Comparison of ENCODE assay signal across 17 cellular contexts in genomic region chr4:136687118-136687517, GRCh38.
A peak's percentile ranks its signal among the peaks of the same experiment; 100 is the strongest.
DNase-seq lines count a peak whose midpoint lies in the region; ATAC-seq and TF ChIP-seq lines count a peak whose summit lies in the region.
"Had no signal": no experiment of that assay in that cellular context is flagged by ENCODE, and none has a peak within 500 bp of the region (broad histone marks: within the 10 kb centered on the region; RNA-seq: fewer than 3 reads in every experiment).

No MANE protein-coding gene starts in this region.

- no peaks in the 10 kb centered on the region for H3K9me3 ChIP-seq in AG04450 (ENCODE audit: control insufficient read depth, insufficient read depth, low read length)
- H3K9me3 ChIP-seq in HCT116 (ENCODE audit: control insufficient read depth in 1 of 2, insufficient read depth in 1 of 2, low read depth in 1 of 2, low read length in 2 of 2), result no peaks in the 10 kb centered on the region
- H3K9me3 ChIP-seq: breast epithelium, prostate gland, tibial artery had no signal

- H3K27ac ChIP-seq in AG04450 (ENCODE audit: low read depth, low read length), result no peak overlapping the region
- no peak overlapping the region for H3K27ac ChIP-seq in HCT116 (ENCODE audit: low read depth, low read length)
- H3K27ac ChIP-seq: breast epithelium, prostate gland, tibial artery had no signal

- peaks cover 0 to 4% of the 10 kb centered on the region in 2 experiments; a peak in 1 of 4 replicates for H3K4me1 ChIP-seq in HCT116 (ENCODE audit: control insufficient read depth in 1 of 2, insufficient read depth in 2 of 2, low read length in 2 of 2)
- H3K4me1 ChIP-seq: breast epithelium, prostate gland, tibial artery had no signal

- H3K27me3 Mint-ChIP-seq in immature natural killer cell (ENCODE audit: low read depth in 3 of 3), result peaks cover 0 to 3% (median 3%) of the 10 kb centered on the region in 3 donors
- H3K27me3 Mint-ChIP-seq in CD14-positive monocyte (ENCODE audit: low read depth in 3 of 3), result no peaks in the 10 kb centered on the region
- H3K27me3 Mint-ChIP-seq: activated naive CD4-positive, alpha-beta T cell treated with anti-CD3 and anti-CD28 coated beads, Interleukin-2, amount 10 ng/mL, durations not matched to agents 7 days and 5 days; B cell had no signal

- no peaks in the 10 kb centered on the region for H3K79me2 ChIP-seq in HCT116 (ENCODE audit: insufficient read depth, low read length)

- H3K27ac Mint-ChIP-seq in immature natural killer cell, result no peak overlapping the region
- H3K27ac Mint-ChIP-seq in CD14-positive monocyte, result no peak overlapping the region
- H3K27ac Mint-ChIP-seq: activated naive CD4-positive, alpha-beta T cell treated with anti-CD3 and anti-CD28 coated beads, Interleukin-2, amount 10 ng/mL, durations not matched to agents 7 days and 5 days; B cell had no signal

- no peaks in the 10 kb centered on the region for H3K9me2 ChIP-seq in HCT116 (ENCODE audit: insufficient read depth)

- H3K27me3 ChIP-seq in AG04450 (ENCODE audit: control insufficient read depth, insufficient read depth, low read length) (no peaks in the 10 kb centered on the region), HCT116 (ENCODE audit: insufficient read depth, low read length) (no peaks in the 10 kb centered on the region)
- H3K27me3 ChIP-seq: breast epithelium, tibial artery had no signal

- H2AFZ ChIP-seq in HCT116 (ENCODE audit: low read depth, low read length, poor library complexity, severe bottlenecking), result no peak overlapping the region

- H4K20me1 ChIP-seq in HCT116 (ENCODE audit: insufficient read depth), result no peaks in the 10 kb centered on the region

- TF ChIP-seq RAD21 in HCT116 (IDR thresholded peaks at IDR 0.05; ENCODE audit: low read depth), result peak; percentile 41; the same call in 1 of the 2 replicates

- H3K4me1 Mint-ChIP-seq in immature natural killer cell, result peaks cover 0 to 9% of the 10 kb centered on the region in 2 donors
- H3K4me1 Mint-ChIP-seq in CD14-positive monocyte, result no peaks in the 10 kb centered on the region
- H3K4me1 Mint-ChIP-seq: activated naive CD4-positive, alpha-beta T cell treated with anti-CD3 and anti-CD28 coated beads, Interleukin-2, amount 10 ng/mL, durations not matched to agents 7 days and 5 days; B cell had no signal

- peaks cover 0 to 5% (median 4%) of the 10 kb centered on the region in 3 donors for H3K36me3 Mint-ChIP-seq in immature natural killer cell
- no peaks in the 10 kb centered on the region for H3K36me3 Mint-ChIP-seq in CD14-positive monocyte
- H3K36me3 Mint-ChIP-seq: activated naive CD4-positive, alpha-beta T cell treated with anti-CD3 and anti-CD28 coated beads, Interleukin-2, amount 10 ng/mL, durations not matched to agents 7 days and 5 days had no signal

- peak; percentile 40 for TF ChIP-seq CTCF in AG04450 (IDR thresholded peaks at IDR 0.05; ENCODE audit: low read depth, low read length)
- TF ChIP-seq CTCF in HCT116 (IDR thresholded peaks at IDR 0.05 in 2 of 3, conservative IDR thresholded peaks at IDR 0.05 in 1 of 3; ENCODE audit: borderline replicate concordance in 1 of 3, insufficient read depth in 1 of 3, low read depth in 2 of 3, low read length in 2 of 3), result peak in 2 of 3 experiments; percentile 31 to 38; a peak in 3 of 6 replicates
- no peak for TF ChIP-seq CTCF in CD14-positive monocyte (IDR thresholded peaks at IDR 0.05)

- H3K36me3 ChIP-seq in HCT116 (ENCODE audit: control insufficient read depth in 1 of 2, insufficient read depth in 2 of 2, low read length in 2 of 2), result no peaks in the 10 kb centered on the region
- H3K36me3 ChIP-seq: breast epithelium, prostate gland, tibial artery had no signal

- no peak overlapping the region for H3K4me2 ChIP-seq in HCT116 (ENCODE audit: low read length)

- CTCF ChIA-PET in AG04450 (lab: Charles Lee), result interaction anchor here (1.3 to 1.9 kb wide), 2 partner anchors 15 to 177 kb away, joined by 3 to 11 read pairs; no protein-coding TSS in a partner anchor
- CTCF ChIA-PET in HCT116 (lab: Charles Lee), result no interaction called here

- DNase-seq in AG04450 (ENCODE audit: low read depth, low spot score) (no peak), HCT116 (ENCODE audit: low read depth, low spot score) (no peak), globus pallidus (ENCODE audit: low spot score) (peak; percentile 5), immature natural killer cell (no peak), CD14-positive monocyte (ENCODE audit: low spot score) (no peak), NOMO-1 (lab: John Stamatoyannopoulos, UW; ENCODE audit: unreplicated experiment in 2 of 2) (no peak)
- DNase-seq: activated CD8-positive, alpha-beta memory T cell treated with anti-CD3 and anti-CD28 coated beads, Interleukin-2, amount 50 U/mL, for 4 hours; activated naive CD4-positive, alpha-beta T cell treated with anti-CD3 and anti-CD28 coated beads, Interleukin-2, amount 10 ng/mL, durations not matched to agents 7 days and 5 days; Kasumi-1; NCI-H2029; tibial artery had no signal

- BruUV-seq in HCT116 (replicated peaks; lab: Mats Ljungman, UMichigan), result no TSS peak

- H3K4me3 Mint-ChIP-seq in immature natural killer cell (no peak overlapping the region), CD14-positive monocyte (no peak overlapping the region)
- H3K4me3 Mint-ChIP-seq: activated naive CD4-positive, alpha-beta T cell treated with anti-CD3 and anti-CD28 coated beads, Interleukin-2, amount 10 ng/mL, durations not matched to agents 7 days and 5 days; B cell had no signal

- H3K4me3 ChIP-seq in AG04450 (ENCODE audit: low read depth, low read length) (no peak overlapping the region), HCT116 (replicated peaks in 1 of 2; ENCODE audit: low read depth in 1 of 2, low read length in 2 of 2) (no peak overlapping the region)
- H3K4me3 ChIP-seq: breast epithelium, prostate gland, tibial artery had no signal

- intact Hi-C loops in HCT116 (cut with micrococcal nuclease), result no loop called here
- intact Hi-C loops in CD14-positive monocyte (cut with micrococcal nuclease), result no loop called here

- POLR2A ChIA-PET in AG04450 (lab: Yijun Ruan, JAX) (no interaction called here), HCT116 (lab: Charles Lee) (no interaction called here)

- peaks cover 0 to 24% (median 7%) of the 10 kb centered on the region in 6 donors for H3K9me3 Mint-ChIP-seq in immature natural killer cell
- no peaks in the 10 kb centered on the region for H3K9me3 Mint-ChIP-seq in CD14-positive monocyte

- RAD21 ChIA-PET in HCT116 (lab: Charles Lee; ENCODE audit: low non-redundant PET in 1 of 2, low total read pairs in 2 of 2, uncharacterized antibody in 2 of 2, unreplicated experiment in 2 of 2), result no interaction called here

- peak; percentile 69 for ATAC-seq in HCT116
- peak; percentile 54; the same call in 2 of the 3 replicates for ATAC-seq in SK-N-SH treated with all-trans-retinoic acid at 6 μM for 48 hours
- no peak for ATAC-seq in HG02759 (IDR thresholded peaks at IDR 0.05; ENCODE audit: unreplicated experiment)
- ATAC-seq: activated CD4-positive, CD25-positive, alpha-beta regulatory T cell treated with anti-CD3 and anti-CD28 coated beads, Interleukin-2, amount 50 U/mL, for 24 hours had no signal

- TF ChIP-seq POLR2A in HCT116 (IDR thresholded peaks at IDR 0.05; ENCODE audit: borderline replicate concordance, extremely low read depth, insufficient read depth, insufficient read length), result no peak

- no peak overlapping the region for H3K9ac ChIP-seq in HCT116 (ENCODE audit: low read length)

TF ChIP-seq in HCT116, 20 proteins besides CTCF, POLR2A, EP300 and RAD21:
- TF ChIP-seq FOSL1 (IDR thresholded peaks at IDR 0.05; ENCODE audit: low read depth), result no peak
- no peak for TF ChIP-seq CEBPB (IDR thresholded peaks at IDR 0.05; ENCODE audit: low read depth)
- TF ChIP-seq TCF7L2 (IDR thresholded peaks at IDR 0.05; ENCODE audit: borderline replicate concordance, extremely low read depth, insufficient read depth, insufficient read length), result no peak
- no peak for TF ChIP-seq JUND (IDR thresholded peaks at IDR 0.05)
- no peak for TF ChIP-seq ZFX (IDR thresholded peaks at IDR 0.05)
- no peak for TF ChIP-seq ZNF274 (IDR thresholded peaks at IDR 0.05; ENCODE audit: low read depth, low read length)
- TF ChIP-seq SRF (IDR thresholded peaks at IDR 0.05; ENCODE audit: low read depth), result no peak
TF ChIP-seq in HCT116: peak in this region for 0.

TF ChIP-seq in SK-N-SH treated with all-trans-retinoic acid at 6 μM for 48 hours, 23 proteins besides CTCF, POLR2A, EP300 and RAD21:
- no peak for TF ChIP-seq GLIS3 (CRISPR knock-in tag; IDR thresholded peaks at IDR 0.05)
- TF ChIP-seq TOX (CRISPR knock-in tag; IDR thresholded peaks at IDR 0.05; ENCODE audit: borderline replicate concordance), result no peak
- TF ChIP-seq, protein P1, sequence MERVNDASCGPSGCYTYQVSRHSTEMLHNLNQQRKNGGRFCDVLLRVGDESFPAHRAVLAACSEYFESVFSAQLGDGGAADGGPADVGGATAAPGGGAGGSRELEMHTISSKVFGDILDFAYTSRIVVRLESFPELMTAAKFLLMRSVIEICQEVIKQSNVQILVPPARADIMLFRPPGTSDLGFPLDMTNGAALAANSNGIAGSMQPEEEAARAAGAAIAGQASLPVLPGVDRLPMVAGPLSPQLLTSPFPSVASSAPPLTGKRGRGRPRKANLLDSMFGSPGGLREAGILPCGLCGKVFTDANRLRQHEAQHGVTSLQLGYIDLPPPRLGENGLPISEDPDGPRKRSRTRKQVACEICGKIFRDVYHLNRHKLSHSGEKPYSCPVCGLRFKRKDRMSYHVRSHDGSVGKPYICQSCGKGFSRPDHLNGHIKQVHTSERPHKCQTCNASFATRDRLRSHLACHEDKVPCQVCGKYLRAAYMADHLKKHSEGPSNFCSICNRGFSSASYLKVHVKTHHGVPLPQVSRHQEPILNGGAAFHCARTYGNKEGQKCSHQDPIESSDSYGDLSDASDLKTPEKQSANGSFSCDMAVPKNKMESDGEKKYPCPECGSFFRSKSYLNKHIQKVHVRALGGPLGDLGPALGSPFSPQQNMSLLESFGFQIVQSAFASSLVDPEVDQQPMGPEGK (CRISPR knock-in tag; IDR thresholded peaks at IDR 0.05; ENCODE audit: borderline replicate concordance), result no peak
- TF ChIP-seq, protein P2, sequence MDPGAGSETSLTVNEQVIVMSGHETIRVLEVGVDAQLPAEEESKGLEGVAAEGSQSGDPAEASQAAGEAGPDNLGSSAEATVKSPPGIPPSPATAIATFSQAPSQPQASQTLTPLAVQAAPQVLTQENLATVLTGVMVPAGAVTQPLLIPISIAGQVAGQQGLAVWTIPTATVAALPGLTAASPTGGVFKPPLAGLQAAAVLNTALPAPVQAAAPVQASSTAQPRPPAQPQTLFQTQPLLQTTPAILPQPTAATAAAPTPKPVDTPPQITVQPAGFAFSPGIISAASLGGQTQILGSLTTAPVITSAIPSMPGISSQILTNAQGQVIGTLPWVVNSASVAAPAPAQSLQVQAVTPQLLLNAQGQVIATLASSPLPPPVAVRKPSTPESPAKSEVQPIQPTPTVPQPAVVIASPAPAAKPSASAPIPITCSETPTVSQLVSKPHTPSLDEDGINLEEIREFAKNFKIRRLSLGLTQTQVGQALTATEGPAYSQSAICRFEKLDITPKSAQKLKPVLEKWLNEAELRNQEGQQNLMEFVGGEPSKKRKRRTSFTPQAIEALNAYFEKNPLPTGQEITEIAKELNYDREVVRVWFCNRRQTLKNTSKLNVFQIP (CRISPR knock-in tag; IDR thresholded peaks at IDR 0.05; ENCODE audit: borderline replicate concordance, low read depth), result no peak
- TF ChIP-seq ISL1 (CRISPR knock-in tag; IDR thresholded peaks at IDR 0.05), result no peak
